8 cellular contexts compared by ENCODE assay signal in the genomic region with DNA sequence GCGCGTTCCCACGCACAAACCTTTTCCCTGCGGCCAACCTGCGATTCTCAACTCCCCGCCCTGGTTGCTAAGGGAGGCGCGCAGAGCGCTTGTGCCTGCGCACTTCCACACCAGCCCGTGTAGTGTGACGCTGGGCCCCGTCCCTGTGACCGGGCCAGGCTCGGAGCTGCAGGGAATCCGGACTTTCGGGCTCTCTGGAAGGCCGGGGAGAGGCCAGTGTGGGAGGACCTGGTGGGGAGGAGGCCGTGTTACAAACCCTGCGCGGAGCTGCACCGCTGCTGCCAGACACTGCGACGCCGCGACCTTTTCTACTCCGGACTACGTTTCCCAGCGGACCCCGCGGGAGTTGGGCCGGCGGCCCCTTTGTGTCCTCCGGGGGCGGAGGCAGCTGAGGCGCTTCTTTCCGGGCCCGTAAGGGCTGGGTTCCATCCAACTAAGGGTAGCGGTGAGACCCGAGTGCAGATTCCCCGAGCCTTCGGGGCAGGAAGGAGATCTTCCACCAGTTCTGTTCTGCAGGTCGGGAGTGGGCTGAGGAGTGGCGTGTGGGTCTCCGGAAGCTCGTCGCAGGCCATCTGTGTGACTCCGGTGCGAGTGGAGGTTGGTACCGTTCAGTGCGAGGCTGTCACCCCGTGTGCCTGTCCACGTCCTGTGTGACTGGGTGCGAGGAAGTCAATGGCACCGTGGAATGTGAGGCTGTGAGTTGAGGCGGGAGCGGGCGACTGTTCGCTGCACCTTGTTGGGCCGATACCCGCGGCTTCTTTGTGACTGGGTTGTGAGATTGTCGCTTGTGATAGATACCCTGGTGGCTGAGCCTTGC. TPM values are rescaled to one million over a fixed set of nuclear protein-coding genes. Genes with fewer than 3 reads are reported as not detected.
DNase-seq lines count a peak whose midpoint lies in the region; ATAC-seq, FAIRE-seq and TF ChIP-seq lines count a peak whose summit lies in the region.

TSS of gene ZNF570 (plus strand) at position 396 of the 817 bp plus-strand sequence. CDS start 999 bp downstream, outside the sequence.

- BruUV-seq in mammary epithelial cell (replicated peaks; lab: Mats Ljungman, UMichigan): TSS peak; percentile 33

- dilution Hi-C loops in mammary epithelial cell (cut with HindIII; ENCODE audit: low sequenced_read_pairs): no loop called here

- TF ChIP-seq CTCF in WERI-Rb-1 (IDR thresholded peaks at IDR 0.05; ENCODE audit: low read depth, low read length): no peak
- no peak for TF ChIP-seq CTCF in mammary epithelial cell (conservative IDR thresholded peaks at IDR 0.05 in 1 of 2, IDR thresholded peaks at IDR 0.05 in 1 of 2; ENCODE audit: extremely low read depth in 1 of 2, insufficient read depth in 1 of 2, low read depth in 1 of 2, low read length in 2 of 2)

- FAIRE-seq in GM12892 (lab: Jason Lieb, UNC) (peak; percentile 84), small intestine (lab: Jason Lieb, UNC) (no peak)

- H3K27me3 ChIP-seq in WERI-Rb-1 (ENCODE audit: insufficient read depth, low read depth, severe bottlenecking): no peaks in the 10 kb centered on the region
- no peaks in the 10 kb centered on the region for H3K27me3 ChIP-seq in mammary epithelial cell (ENCODE audit: insufficient read depth, low read length)
- H3K27me3 ChIP-seq in small intestine (ENCODE audit: control insufficient read depth in 2 of 2, insufficient read depth in 2 of 2, low read length in 2 of 2): no peaks in the 10 kb centered on the region

- intact Hi-C loops in mammary epithelial cell (cut with micrococcal nuclease): loop anchor here (2.0 to 5.0 kb wide), 6 partner anchors 38 to 297 kb away; partner anchors contain the start of genes ZFP30, ZNF527, ZNF585A and ZNF607

- H4K20me1 ChIP-seq in mammary epithelial cell (ENCODE audit: insufficient read depth, low read length): no peaks in the 10 kb centered on the region

- H3K4me3 ChIP-seq in WERI-Rb-1 (ENCODE audit: low read depth, low read length) (peak within 1 kb of the TSS; percentile 62), mammary epithelial cell (replicated peaks in 1 of 3; ENCODE audit: insufficient read depth in 1 of 3, low read depth in 2 of 3, low read length in 3 of 3) (peak within 1 kb of the TSS; percentile 67 to 95 (median 78)), small intestine (ENCODE audit: low read depth in 1 of 2, low read length in 2 of 2) (peak within 1 kb of the TSS; percentile 60)

- H3K36me3 ChIP-seq in WERI-Rb-1 (peaks cover 31% of the 10 kb centered on the region), mammary epithelial cell (ENCODE audit: insufficient read depth, low read length) (peaks cover 4% of the 10 kb centered on the region), small intestine (ENCODE audit: control insufficient read depth in 2 of 2, insufficient read depth in 2 of 2, low read length in 2 of 2) (no peaks in the 10 kb centered on the region)

- no peaks in the 10 kb centered on the region for H3K4me1 ChIP-seq in mammary epithelial cell (ENCODE audit: insufficient read depth, low read length)
- peaks cover 1 to 2% of the 10 kb centered on the region in 2 donors for H3K4me1 ChIP-seq in small intestine (ENCODE audit: control insufficient read depth in 2 of 2, insufficient read depth in 1 of 2, low read depth in 1 of 2, low read length in 1 of 2)

- H3K9me3 ChIP-seq in WERI-Rb-1 (ENCODE audit: severe bottlenecking) (no peaks in the 10 kb centered on the region), mammary epithelial cell (replicated peaks; ENCODE audit: insufficient read depth, low read length) (peaks cover 20% of the 10 kb centered on the region), small intestine (ENCODE audit: control insufficient read depth, low read depth) (no peaks in the 10 kb centered on the region)

- peak within 1 kb of the TSS; percentile 32 for H3K9ac ChIP-seq in mammary epithelial cell (ENCODE audit: insufficient read depth, low read length)

- H3K79me2 ChIP-seq in mammary epithelial cell (ENCODE audit: insufficient read depth, low read length): peaks cover 6% of the 10 kb centered on the region

- peak; percentile 86; the same call in 1 of the 2 replicates for TF ChIP-seq POLR2A in GM12892 (IDR thresholded peaks at IDR 0.05; ENCODE audit: low read depth, low read length)

- ATAC-seq in HG02870 (IDR thresholded peaks at IDR 0.05; ENCODE audit: unreplicated experiment) (peak; percentile 55), GM18858 (IDR thresholded peaks at IDR 0.05; ENCODE audit: unreplicated experiment) (no peak)

- WGBS in mammary epithelial cell (ENCODE audit: low coverage, missing lambda C conversion rate): 6% methylated on average over 22 of the region's 63 CpGs
- 0 to 1% (median 0%) methylated on average over 62 to 63 of the region's 63 CpGs for WGBS in small intestine, 3 donors

- H3K27ac ChIP-seq in WERI-Rb-1 (peak within 1 kb of the TSS; percentile 94), mammary epithelial cell (ENCODE audit: insufficient read depth, low read depth, low read length) (peak within 1 kb of the TSS; percentile 20), small intestine (ENCODE audit: low read depth in 1 of 2, low read length in 1 of 2) (peak within 1 kb of the TSS; percentile 57 to 94)

- peak within 1 kb of the TSS; percentile 100 for H2AFZ ChIP-seq in mammary epithelial cell (ENCODE audit: low read depth, low read length)

- in situ Hi-C loops in mammary epithelial cell (cut with MboI; ENCODE audit: low sequenced_read_pairs in 2 of 2): no loop called here

- peak within 1 kb of the TSS; percentile 90 for H3K4me2 ChIP-seq in mammary epithelial cell (ENCODE audit: insufficient read depth, low read depth, low read length)

- DNase-seq in GM12892 (ENCODE audit: insufficient read length) (peak; percentile 51), NCI-H2107 treated with DMSO at 0.1 percent for 48 hours (lab: John Stamatoyannopoulos, UW; ENCODE audit: unreplicated experiment) (peak; percentile 62), WERI-Rb-1 (peak; percentile 93), mammary epithelial cell (peak; percentile 86), iPS-NIHi7 (ENCODE audit: extremely low spot score) (peak; percentile 86), small intestine (peak; percentile 87)

- CTCF ChIA-PET in mammary epithelial cell (lab: Charles Lee; ENCODE audit: low non-redundant PET): no interaction called here

RNA-seq across cellular contexts. Expression of gene ZNF570, which starts in this region (rescaled TPM):
- 2.0 TPM for polyA plus RNA-seq in GM12892 (2012; ENCODE audit: missing spikeins)
- 10 to 100 TPM in 1 of 2 donors, 1 to 10 TPM in 1; 5.5 to 11.8 TPM for total RNA-seq in mammary epithelial cell
- polyA plus RNA-seq in mammary epithelial cell: 0.94 TPM
- polyA minus RNA-seq in mammary epithelial cell: 4.2 TPM
- polyA plus RNA-seq in small intestine: 1 to 10 TPM; 1.4 to 2.2 (median 1.8) TPM

Comparison
In these comparisons a context has a peak if more than half of its experiments do, and no peak if none do; other contexts are left out.
1. H3K27ac ChIP-seq: peak in every context shown above with its lines; median percentile 94 in WERI-Rb-1; 76 in small intestine; 20 in mammary epithelial cell.